19 cellular contexts compared by ENCODE assay signal in genomic region chr6:125491860-125492617, GRCh38.
"Had no signal": no experiment of that assay in that cellular context is flagged by ENCODE, and none has a peak within 500 bp of the region (broad histone marks: within the 10 kb centered on the region; RNA-seq: fewer than 3 reads in every experiment).

No MANE protein-coding gene starts in this region.

- H3K36me3 Mint-ChIP-seq: naive thymus-derived CD8-positive, alpha-beta T cell; stimulated activated effector memory CD8-positive, alpha-beta T cell treated with anti-CD3 and anti-CD28 coated beads, Interleukin-12 subunit alpha, Interleukin-12 subunit beta, amount 100 ng/mL, for 72 hours; type B pancreatic cell had no signal

- ATAC-seq: foreskin keratinocyte; heart left ventricle; left colon; mucosa of descending colon; naive thymus-derived CD8-positive, alpha-beta T cell; right cardiac atrium; stimulated activated effector memory CD8-positive, alpha-beta T cell treated with anti-CD3 and anti-CD28 coated beads, Interleukin-12 subunit alpha, Interleukin-12 subunit beta, amount 100 ng/mL, for 72 hours; stimulated activated naive CD8-positive, alpha-beta T cell treated with anti-CD3 and anti-CD28 coated beads, Interleukin-15, Interleukin-2, amounts not matched to agents 100 U/mL and 50 U/mL, for 24 hours had no signal

- FAIRE-seq: urothelium cell line had no signal

- H3K4me1 ChIP-seq: colonic mucosa, foreskin keratinocyte, heart left ventricle, suprapubic skin, thyroid gland had no signal

- H3K27ac ChIP-seq: colonic mucosa, foreskin keratinocyte, heart left ventricle, neutrophil, suprapubic skin, thyroid gland had no signal

- H3K27me3 ChIP-seq: colonic mucosa, foreskin keratinocyte, heart left ventricle, neutrophil, suprapubic skin, thyroid gland had no signal

- H3K36me3 ChIP-seq: colonic mucosa, heart left ventricle, neutrophil, suprapubic skin, thyroid gland had no signal

- H3K27ac Mint-ChIP-seq: naive thymus-derived CD8-positive, alpha-beta T cell; stimulated activated effector memory CD8-positive, alpha-beta T cell treated with anti-CD3 and anti-CD28 coated beads, Interleukin-12 subunit alpha, Interleukin-12 subunit beta, amount 100 ng/mL, for 72 hours; type B pancreatic cell had no signal

- H3K9me3 Mint-ChIP-seq: naive thymus-derived CD8-positive, alpha-beta T cell; stimulated activated effector memory CD8-positive, alpha-beta T cell treated with anti-CD3 and anti-CD28 coated beads, Interleukin-12 subunit alpha, Interleukin-12 subunit beta, amount 100 ng/mL, for 72 hours; type B pancreatic cell had no signal

- H3K27me3 Mint-ChIP-seq: type B pancreatic cell had no signal

- H3K4me3 Mint-ChIP-seq: naive thymus-derived CD8-positive, alpha-beta T cell; stimulated activated effector memory CD8-positive, alpha-beta T cell treated with anti-CD3 and anti-CD28 coated beads, Interleukin-12 subunit alpha, Interleukin-12 subunit beta, amount 100 ng/mL, for 72 hours; type B pancreatic cell had no signal

- DNase-seq: colonic mucosa; dermis blood vessel endothelial cell; foreskin keratinocyte; heart left ventricle; hippocampal formation; left colon; mammary epithelial cell; mucosa of descending colon; naive thymus-derived CD8-positive, alpha-beta T cell; right cardiac atrium; stimulated activated CD4-positive, alpha-beta T cell treated with anti-CD3 and anti-CD28 coated beads, Interleukin-4, amount 100 ng/mL, for 1 hour; stimulated activated CD8-positive, alpha-beta memory T cell treated with anti-CD3 and anti-CD28 coated beads, Interleukin-4, amount 100 ng/mL, for 48 hours; stimulated activated naive CD8-positive, alpha-beta T cell treated with anti-CD3 and anti-CD28 coated beads, Interleukin-15, Interleukin-2, amounts not matched to agents 100 U/mL and 50 U/mL, for 24 hours; thyroid gland had no signal

- H3K9me3 ChIP-seq: colonic mucosa, heart left ventricle, mucosa of descending colon, neutrophil, suprapubic skin, thyroid gland had no signal

- H3K4me3 ChIP-seq: colonic mucosa, heart left ventricle, mucosa of descending colon, suprapubic skin, thyroid gland had no signal

- H3K4me1 Mint-ChIP-seq: naive thymus-derived CD8-positive, alpha-beta T cell; stimulated activated effector memory CD8-positive, alpha-beta T cell treated with anti-CD3 and anti-CD28 coated beads, Interleukin-12 subunit alpha, Interleukin-12 subunit beta, amount 100 ng/mL, for 72 hours had no signal
